11 cellular contexts compared by ENCODE assay signal in genomic region chr16:77298638-77299360, GRCh38.
A peak's percentile ranks its signal among the peaks of the same experiment; 100 is the strongest.
DNase-seq lines count a peak whose midpoint lies in the region; ATAC-seq and TF ChIP-seq lines count a peak whose summit lies in the region.
"Had no signal": no experiment of that assay in that cellular context is flagged by ENCODE, and none has a peak within 500 bp of the region (broad histone marks: within the 10 kb centered on the region; RNA-seq: fewer than 3 reads in every experiment).

No MANE protein-coding gene starts in this region.

- H3K27ac ChIP-seq in epithelial cell of prostate, result peak overlapping the region; percentile 65

- peaks cover 20 to 28% of the 10 kb centered on the region in 2 donors for H3K4me1 Mint-ChIP-seq in natural killer cell

- H3K4me3 ChIP-seq in retinal pigment epithelial cell (ENCODE audit: low read length), result no peak overlapping the region

- H3K36me3 Mint-ChIP-seq in natural killer cell, result no peaks in the 10 kb centered on the region

- H3K27ac Mint-ChIP-seq in natural killer cell, result no peak overlapping the region

- intact Hi-C loops in natural killer cell (cut with micrococcal nuclease), result no loop called here

- TF ChIP-seq CTCF in retinal pigment epithelial cell (conservative IDR thresholded peaks at IDR 0.05; ENCODE audit: low read depth, low read length), result no peak
- no peak for TF ChIP-seq CTCF in natural killer cell (IDR thresholded peaks at IDR 0.05)

- H3K4me3 Mint-ChIP-seq in natural killer cell, result no peak overlapping the region

- peaks cover 0 to 3% of the 10 kb centered on the region in 2 donors for H3K27me3 Mint-ChIP-seq in natural killer cell (ENCODE audit: low read depth in 2 of 2)

- no peaks in the 10 kb centered on the region for H3K9me3 Mint-ChIP-seq in natural killer cell

- DNase-seq in GM04503 (ENCODE audit: low read depth) (peak; percentile 93), NOMO-1 treated with DMSO at 0.1 percent for 48 hours (lab: John Stamatoyannopoulos, UW; ENCODE audit: unreplicated experiment) (peak; percentile 49), epithelial cell of prostate (ENCODE audit: low read depth, low spot score) (peak; percentile 39), retinal pigment epithelial cell (ENCODE audit: low read depth) (peak; percentile 94), natural killer cell (no peak), activated T-cell treated with anti-CD3 and anti-CD28 coated beads for 4 hours (no peak), DMS 273 (lab: John Stamatoyannopoulos, UW; ENCODE audit: unreplicated experiment) (no peak)
- DNase-seq: activated naive CD4-positive, alpha-beta T cell treated with anti-CD3 and anti-CD28 coated beads, Interleukin-2, amount 50 U/mL, for 16 hours; NCI-H446 treated with DMSO at 0.1 percent for 48 hours; stimulated activated CD8-positive, alpha-beta memory T cell treated with anti-CD3 and anti-CD28 coated beads, Interleukin-4, amount 100 ng/mL, for 48 hours had no signal

- no peak for ATAC-seq in natural killer cell
- ATAC-seq in GM21360 (IDR thresholded peaks at IDR 0.05; ENCODE audit: unreplicated experiment), result no peak

Comparison
In these comparisons a context has a peak if more than half of its experiments do, and no peak if none do; other contexts are left out.
1. DNase-seq: peak in GM04503 (single experiment), NOMO-1 treated with DMSO at 0.1 percent for 48 hours (single experiment), epithelial cell of prostate (single experiment) and retinal pigment epithelial cell (single experiment); none in natural killer cell (single experiment), activated T-cell treated with anti-CD3 and anti-CD28 coated beads for 4 hours (single experiment) and DMS 273 (single experiment).